In genomic region chr13:59061621-59062020, GRCh38 we compare ENCODE assay signal across 18 cellular contexts.
"Had no signal": no experiment of that assay in that cellular context is flagged by ENCODE, and none has a peak within 500 bp of the region (broad histone marks: within the 10 kb centered on the region; RNA-seq: fewer than 3 reads in every experiment).

No MANE protein-coding gene starts in this region.

- H3K4me3 Mint-ChIP-seq: dendritic cell treated with granulocyte-macrophage colony-stimulating factor and Interleukin-4, amounts not matched to agents 40 ng/mL and 50 ng/mL, for 4 days; effector memory CD8-positive, alpha-beta T cell; immature natural killer cell; natural killer cell treated with Interleukin-12 subunit alpha and Interleukin-12 subunit beta and Interleukin-15 and Interleukin-18, amount 100 ng/mL, for 72 hours; type B pancreatic cell had no signal

- H3K27ac ChIP-seq: esophagus squamous epithelium, gastroesophageal sphincter, psoas muscle had no signal

- ATAC-seq: effector memory CD8-positive, alpha-beta T cell; gastroesophageal sphincter; left cardiac atrium; left ventricle myocardium superior; natural killer cell treated with Interleukin-12 subunit alpha and Interleukin-12 subunit beta and Interleukin-15 and Interleukin-18, amount 100 ng/mL, for 72 hours; psoas muscle; sciatic nerve had no signal

- H3K9me3 Mint-ChIP-seq: dendritic cell treated with granulocyte-macrophage colony-stimulating factor and Interleukin-4, amounts not matched to agents 40 ng/mL and 50 ng/mL, for 4 days; type B pancreatic cell had no signal

- H3K36me3 ChIP-seq: esophagus squamous epithelium, gastroesophageal sphincter had no signal

- H3K4me3 ChIP-seq: esophagus squamous epithelium, gastroesophageal sphincter, lung, psoas muscle had no signal

- H3K27me3 Mint-ChIP-seq: dendritic cell treated with granulocyte-macrophage colony-stimulating factor and Interleukin-4, amounts not matched to agents 40 ng/mL and 50 ng/mL, for 4 days; effector memory CD8-positive, alpha-beta T cell; natural killer cell treated with Interleukin-12 subunit alpha and Interleukin-12 subunit beta and Interleukin-15 and Interleukin-18, amount 100 ng/mL, for 72 hours; type B pancreatic cell had no signal

- DNase-seq: effector memory CD8-positive, alpha-beta T cell; esophagus squamous epithelium; foreskin fibroblast; immature natural killer cell; kidney; left cardiac atrium; left ventricle myocardium superior; mesenchymal stem cell; midbrain; psoas muscle; retina; stimulated activated naive CD4-positive, alpha-beta T cell treated with Interleukin-2 at 50 U/mL for 16 hours had no signal

- H3K27ac Mint-ChIP-seq: dendritic cell treated with granulocyte-macrophage colony-stimulating factor and Interleukin-4, amounts not matched to agents 40 ng/mL and 50 ng/mL, for 4 days; effector memory CD8-positive, alpha-beta T cell; immature natural killer cell; natural killer cell treated with Interleukin-12 subunit alpha and Interleukin-12 subunit beta and Interleukin-15 and Interleukin-18, amount 100 ng/mL, for 72 hours; type B pancreatic cell had no signal

- H3K27me3 ChIP-seq: esophagus squamous epithelium, gastroesophageal sphincter had no signal

- H3K9me3 ChIP-seq: esophagus squamous epithelium, gastroesophageal sphincter, psoas muscle had no signal

- H3K4me1 ChIP-seq: esophagus squamous epithelium, gastroesophageal sphincter, psoas muscle had no signal

- H3K4me1 Mint-ChIP-seq: immature natural killer cell had no signal

- H3K36me3 Mint-ChIP-seq: immature natural killer cell; natural killer cell treated with Interleukin-12 subunit alpha and Interleukin-12 subunit beta and Interleukin-15 and Interleukin-18, amount 100 ng/mL, for 72 hours; type B pancreatic cell had no signal
